1 cellular context compared by ENCODE assay signal in the genomic region with DNA sequence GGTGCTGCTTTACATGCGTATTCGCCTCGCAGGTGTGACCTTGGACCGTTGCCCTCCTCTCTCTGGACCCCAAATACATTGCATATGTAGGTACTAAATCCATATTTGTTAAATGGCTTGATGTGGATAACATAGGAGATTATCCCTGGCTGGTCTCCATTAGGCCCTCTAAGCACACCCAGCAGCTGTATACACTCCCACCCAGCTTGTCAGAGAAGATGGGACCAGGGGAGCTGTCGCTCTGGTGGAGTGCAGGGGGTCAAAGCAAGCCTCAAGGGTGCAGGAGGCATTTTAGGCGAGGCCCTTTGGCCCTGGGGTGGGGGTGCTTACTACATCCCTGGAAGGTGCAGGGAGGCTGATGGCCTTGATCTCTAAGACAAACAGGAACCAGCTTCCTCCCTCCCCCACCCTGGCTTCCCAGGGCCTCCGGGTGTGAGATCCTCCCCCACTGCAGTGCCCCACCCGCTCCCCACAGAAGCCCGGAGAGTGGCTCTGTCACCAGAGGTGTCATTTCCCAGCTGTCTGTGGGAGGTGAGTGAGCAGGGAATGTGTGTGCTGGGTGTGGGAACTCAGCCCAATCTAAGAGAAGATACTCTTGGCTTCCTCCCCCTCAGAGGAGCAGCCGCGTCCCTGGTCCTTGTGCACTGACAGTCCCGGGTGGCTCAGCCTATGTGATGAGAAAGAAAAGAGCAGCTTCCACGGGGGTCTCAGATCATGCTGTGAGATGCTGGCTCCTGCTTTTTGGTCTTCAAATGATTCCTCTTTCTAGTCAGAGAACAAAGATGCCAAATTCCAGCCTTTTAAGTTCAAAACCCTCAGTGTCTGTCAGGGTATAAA.
TF ChIP-seq lines count a peak whose summit lies in the region.

No MANE protein-coding gene starts in this region.

TF ChIP-seq in K562, 482 proteins besides CTCF, POLR2A, EP300 and RAD21 (continued from another document and continues in another):
- TF ChIP-seq ZNF695 (CRISPR knock-in tag; IDR thresholded peaks at IDR 0.05), result no peak
- TF ChIP-seq, protein P1, sequence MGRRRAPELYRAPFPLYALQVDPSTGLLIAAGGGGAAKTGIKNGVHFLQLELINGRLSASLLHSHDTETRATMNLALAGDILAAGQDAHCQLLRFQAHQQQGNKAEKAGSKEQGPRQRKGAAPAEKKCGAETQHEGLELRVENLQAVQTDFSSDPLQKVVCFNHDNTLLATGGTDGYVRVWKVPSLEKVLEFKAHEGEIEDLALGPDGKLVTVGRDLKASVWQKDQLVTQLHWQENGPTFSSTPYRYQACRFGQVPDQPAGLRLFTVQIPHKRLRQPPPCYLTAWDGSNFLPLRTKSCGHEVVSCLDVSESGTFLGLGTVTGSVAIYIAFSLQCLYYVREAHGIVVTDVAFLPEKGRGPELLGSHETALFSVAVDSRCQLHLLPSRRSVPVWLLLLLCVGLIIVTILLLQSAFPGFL (CRISPR knock-in tag; IDR thresholded peaks at IDR 0.05), result no peak
- TF ChIP-seq SUPT5H (IDR thresholded peaks at IDR 0.05), result no peak
- TF ChIP-seq ZKSCAN3 (CRISPR knock-in tag; IDR thresholded peaks at IDR 0.05), result no peak
- peak; percentile 80 for TF ChIP-seq HDAC2 (IDR thresholded peaks at IDR 0.05)
- TF ChIP-seq NBN (IDR thresholded peaks at IDR 0.05; ENCODE audit: low read depth), result peak; percentile 52; the same call in 1 of the 2 replicates
- TF ChIP-seq CBX3 (IDR thresholded peaks at IDR 0.05; ENCODE audit: borderline replicate concordance in 1 of 2, low read length in 2 of 2), result no peak
- TF ChIP-seq, protein P2, sequence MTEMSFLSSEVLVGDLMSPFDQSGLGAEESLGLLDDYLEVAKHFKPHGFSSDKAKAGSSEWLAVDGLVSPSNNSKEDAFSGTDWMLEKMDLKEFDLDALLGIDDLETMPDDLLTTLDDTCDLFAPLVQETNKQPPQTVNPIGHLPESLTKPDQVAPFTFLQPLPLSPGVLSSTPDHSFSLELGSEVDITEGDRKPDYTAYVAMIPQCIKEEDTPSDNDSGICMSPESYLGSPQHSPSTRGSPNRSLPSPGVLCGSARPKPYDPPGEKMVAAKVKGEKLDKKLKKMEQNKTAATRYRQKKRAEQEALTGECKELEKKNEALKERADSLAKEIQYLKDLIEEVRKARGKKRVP (CRISPR knock-in tag; IDR thresholded peaks at IDR 0.05), result no peak
- TF ChIP-seq, protein P3, sequence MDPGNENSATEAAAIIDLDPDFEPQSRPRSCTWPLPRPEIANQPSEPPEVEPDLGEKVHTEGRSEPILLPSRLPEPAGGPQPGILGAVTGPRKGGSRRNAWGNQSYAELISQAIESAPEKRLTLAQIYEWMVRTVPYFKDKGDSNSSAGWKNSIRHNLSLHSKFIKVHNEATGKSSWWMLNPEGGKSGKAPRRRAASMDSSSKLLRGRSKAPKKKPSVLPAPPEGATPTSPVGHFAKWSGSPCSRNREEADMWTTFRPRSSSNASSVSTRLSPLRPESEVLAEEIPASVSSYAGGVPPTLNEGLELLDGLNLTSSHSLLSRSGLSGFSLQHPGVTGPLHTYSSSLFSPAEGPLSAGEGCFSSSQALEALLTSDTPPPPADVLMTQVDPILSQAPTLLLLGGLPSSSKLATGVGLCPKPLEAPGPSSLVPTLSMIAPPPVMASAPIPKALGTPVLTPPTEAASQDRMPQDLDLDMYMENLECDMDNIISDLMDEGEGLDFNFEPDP (CRISPR knock-in tag; IDR thresholded peaks at IDR 0.05), result no peak
- TF ChIP-seq HDAC1 (IDR thresholded peaks at IDR 0.05), result peak in 1 of 2 experiments; percentile 70; a peak in 1 of 4 replicates
- TF ChIP-seq NFATC3 (IDR thresholded peaks at IDR 0.05), result no peak
- no peak for TF ChIP-seq FOXJ3 (CRISPR knock-in tag; IDR thresholded peaks at IDR 0.05)
- no peak for TF ChIP-seq ZNF140 (CRISPR knock-in tag; IDR thresholded peaks at IDR 0.05)
- TF ChIP-seq, protein P4, sequence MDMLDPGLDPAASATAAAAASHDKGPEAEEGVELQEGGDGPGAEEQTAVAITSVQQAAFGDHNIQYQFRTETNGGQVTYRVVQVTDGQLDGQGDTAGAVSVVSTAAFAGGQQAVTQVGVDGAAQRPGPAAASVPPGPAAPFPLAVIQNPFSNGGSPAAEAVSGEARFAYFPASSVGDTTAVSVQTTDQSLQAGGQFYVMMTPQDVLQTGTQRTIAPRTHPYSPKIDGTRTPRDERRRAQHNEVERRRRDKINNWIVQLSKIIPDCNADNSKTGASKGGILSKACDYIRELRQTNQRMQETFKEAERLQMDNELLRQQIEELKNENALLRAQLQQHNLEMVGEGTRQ (CRISPR knock-in tag; IDR thresholded peaks at IDR 0.05), result no peak
- TF ChIP-seq, protein P5, sequence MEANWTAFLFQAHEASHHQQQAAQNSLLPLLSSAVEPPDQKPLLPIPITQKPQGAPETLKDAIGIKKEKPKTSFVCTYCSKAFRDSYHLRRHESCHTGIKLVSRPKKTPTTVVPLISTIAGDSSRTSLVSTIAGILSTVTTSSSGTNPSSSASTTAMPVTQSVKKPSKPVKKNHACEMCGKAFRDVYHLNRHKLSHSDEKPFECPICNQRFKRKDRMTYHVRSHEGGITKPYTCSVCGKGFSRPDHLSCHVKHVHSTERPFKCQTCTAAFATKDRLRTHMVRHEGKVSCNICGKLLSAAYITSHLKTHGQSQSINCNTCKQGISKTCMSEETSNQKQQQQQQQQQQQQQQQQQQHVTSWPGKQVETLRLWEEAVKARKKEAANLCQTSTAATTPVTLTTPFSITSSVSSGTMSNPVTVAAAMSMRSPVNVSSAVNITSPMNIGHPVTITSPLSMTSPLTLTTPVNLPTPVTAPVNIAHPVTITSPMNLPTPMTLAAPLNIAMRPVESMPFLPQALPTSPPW (CRISPR knock-in tag; IDR thresholded peaks at IDR 0.05), result peak; percentile 96
- TF ChIP-seq, protein P6, sequence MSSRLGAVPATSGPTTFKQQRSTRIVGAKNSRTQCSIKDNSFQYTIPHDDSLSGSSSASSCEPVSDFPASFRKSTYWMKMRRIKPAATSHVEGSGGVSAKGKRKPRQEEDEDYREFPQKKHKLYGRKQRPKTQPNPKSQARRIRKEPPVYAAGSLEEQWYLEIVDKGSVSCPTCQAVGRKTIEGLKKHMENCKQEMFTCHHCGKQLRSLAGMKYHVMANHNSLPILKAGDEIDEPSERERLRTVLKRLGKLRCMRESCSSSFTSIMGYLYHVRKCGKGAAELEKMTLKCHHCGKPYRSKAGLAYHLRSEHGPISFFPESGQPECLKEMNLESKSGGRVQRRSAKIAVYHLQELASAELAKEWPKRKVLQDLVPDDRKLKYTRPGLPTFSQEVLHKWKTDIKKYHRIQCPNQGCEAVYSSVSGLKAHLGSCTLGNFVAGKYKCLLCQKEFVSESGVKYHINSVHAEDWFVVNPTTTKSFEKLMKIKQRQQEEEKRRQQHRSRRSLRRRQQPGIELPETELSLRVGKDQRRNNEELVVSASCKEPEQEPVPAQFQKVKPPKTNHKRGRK (tag; IDR thresholded peaks at IDR 0.05), result no peak
- TF ChIP-seq NCOA4 (IDR thresholded peaks at IDR 0.05; ENCODE audit: partially characterized antibody), result no peak
- TF ChIP-seq PRMT5 (CRISPR knock-in tag; IDR thresholded peaks at IDR 0.05), result no peak
- TF ChIP-seq, protein P7, sequence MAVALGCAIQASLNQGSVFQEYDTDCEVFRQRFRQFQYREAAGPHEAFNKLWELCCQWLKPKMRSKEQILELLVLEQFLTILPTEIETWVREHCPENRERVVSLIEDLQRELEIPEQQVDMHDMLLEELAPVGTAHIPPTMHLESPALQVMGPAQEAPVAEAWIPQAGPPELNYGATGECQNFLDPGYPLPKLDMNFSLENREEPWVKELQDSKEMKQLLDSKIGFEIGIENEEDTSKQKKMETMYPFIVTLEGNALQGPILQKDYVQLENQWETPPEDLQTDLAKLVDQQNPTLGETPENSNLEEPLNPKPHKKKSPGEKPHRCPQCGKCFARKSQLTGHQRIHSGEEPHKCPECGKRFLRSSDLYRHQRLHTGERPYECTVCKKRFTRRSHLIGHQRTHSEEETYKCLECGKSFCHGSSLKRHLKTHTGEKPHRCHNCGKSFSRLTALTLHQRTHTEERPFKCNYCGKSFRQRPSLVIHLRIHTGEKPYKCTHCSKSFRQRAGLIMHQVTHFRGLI (CRISPR knock-in tag; IDR thresholded peaks at IDR 0.05), result no peak
- TF ChIP-seq SMARCA5 (IDR thresholded peaks at IDR 0.05), result no peak
- peak; percentile 42; the same call in 1 of the 2 replicates for TF ChIP-seq ZNF766 (CRISPR knock-in tag; conservative IDR thresholded peaks at IDR 0.05)
- TF ChIP-seq NRF1 (conservative IDR thresholded peaks at IDR 0.05 in 1 of 2, IDR thresholded peaks at IDR 0.05 in 1 of 2), result peak in 1 of 2 experiments; percentile 45; a peak in 2 of 4 replicates
- peak; percentile 75 for TF ChIP-seq KLF16 (IDR thresholded peaks at IDR 0.05)
- TF ChIP-seq, protein P8, sequence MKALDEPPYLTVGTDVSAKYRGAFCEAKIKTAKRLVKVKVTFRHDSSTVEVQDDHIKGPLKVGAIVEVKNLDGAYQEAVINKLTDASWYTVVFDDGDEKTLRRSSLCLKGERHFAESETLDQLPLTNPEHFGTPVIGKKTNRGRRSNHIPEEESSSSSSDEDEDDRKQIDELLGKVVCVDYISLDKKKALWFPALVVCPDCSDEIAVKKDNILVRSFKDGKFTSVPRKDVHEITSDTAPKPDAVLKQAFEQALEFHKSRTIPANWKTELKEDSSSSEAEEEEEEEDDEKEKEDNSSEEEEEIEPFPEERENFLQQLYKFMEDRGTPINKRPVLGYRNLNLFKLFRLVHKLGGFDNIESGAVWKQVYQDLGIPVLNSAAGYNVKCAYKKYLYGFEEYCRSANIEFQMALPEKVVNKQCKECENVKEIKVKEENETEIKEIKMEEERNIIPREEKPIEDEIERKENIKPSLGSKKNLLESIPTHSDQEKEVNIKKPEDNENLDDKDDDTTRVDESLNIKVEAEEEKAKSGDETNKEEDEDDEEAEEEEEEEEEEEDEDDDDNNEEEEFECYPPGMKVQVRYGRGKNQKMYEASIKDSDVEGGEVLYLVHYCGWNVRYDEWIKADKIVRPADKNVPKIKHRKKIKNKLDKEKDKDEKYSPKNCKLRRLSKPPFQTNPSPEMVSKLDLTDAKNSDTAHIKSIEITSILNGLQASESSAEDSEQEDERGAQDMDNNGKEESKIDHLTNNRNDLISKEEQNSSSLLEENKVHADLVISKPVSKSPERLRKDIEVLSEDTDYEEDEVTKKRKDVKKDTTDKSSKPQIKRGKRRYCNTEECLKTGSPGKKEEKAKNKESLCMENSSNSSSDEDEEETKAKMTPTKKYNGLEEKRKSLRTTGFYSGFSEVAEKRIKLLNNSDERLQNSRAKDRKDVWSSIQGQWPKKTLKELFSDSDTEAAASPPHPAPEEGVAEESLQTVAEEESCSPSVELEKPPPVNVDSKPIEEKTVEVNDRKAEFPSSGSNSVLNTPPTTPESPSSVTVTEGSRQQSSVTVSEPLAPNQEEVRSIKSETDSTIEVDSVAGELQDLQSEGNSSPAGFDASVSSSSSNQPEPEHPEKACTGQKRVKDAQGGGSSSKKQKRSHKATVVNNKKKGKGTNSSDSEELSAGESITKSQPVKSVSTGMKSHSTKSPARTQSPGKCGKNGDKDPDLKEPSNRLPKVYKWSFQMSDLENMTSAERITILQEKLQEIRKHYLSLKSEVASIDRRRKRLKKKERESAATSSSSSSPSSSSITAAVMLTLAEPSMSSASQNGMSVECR (CRISPR knock-in tag; IDR thresholded peaks at IDR 0.05), result no peak; the same call in 1 of the 2 replicates
- TF ChIP-seq SIX5 (IDR thresholded peaks at IDR 0.05; ENCODE audit: borderline replicate concordance in 1 of 2, insufficient read depth in 1 of 2, low read depth in 1 of 2, low read length in 2 of 2), result no peak
- TF ChIP-seq ZC3H8 (IDR thresholded peaks at IDR 0.05), result no peak
- TF ChIP-seq, protein P9, sequence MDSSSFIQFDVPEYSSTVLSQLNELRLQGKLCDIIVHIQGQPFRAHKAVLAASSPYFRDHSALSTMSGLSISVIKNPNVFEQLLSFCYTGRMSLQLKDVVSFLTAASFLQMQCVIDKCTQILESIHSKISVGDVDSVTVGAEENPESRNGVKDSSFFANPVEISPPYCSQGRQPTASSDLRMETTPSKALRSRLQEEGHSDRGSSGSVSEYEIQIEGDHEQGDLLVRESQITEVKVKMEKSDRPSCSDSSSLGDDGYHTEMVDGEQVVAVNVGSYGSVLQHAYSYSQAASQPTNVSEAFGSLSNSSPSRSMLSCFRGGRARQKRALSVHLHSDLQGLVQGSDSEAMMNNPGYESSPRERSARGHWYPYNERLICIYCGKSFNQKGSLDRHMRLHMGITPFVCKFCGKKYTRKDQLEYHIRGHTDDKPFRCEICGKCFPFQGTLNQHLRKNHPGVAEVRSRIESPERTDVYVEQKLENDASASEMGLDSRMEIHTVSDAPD (CRISPR knock-in tag; IDR thresholded peaks at IDR 0.05), result no peak
- TF ChIP-seq, protein P10, sequence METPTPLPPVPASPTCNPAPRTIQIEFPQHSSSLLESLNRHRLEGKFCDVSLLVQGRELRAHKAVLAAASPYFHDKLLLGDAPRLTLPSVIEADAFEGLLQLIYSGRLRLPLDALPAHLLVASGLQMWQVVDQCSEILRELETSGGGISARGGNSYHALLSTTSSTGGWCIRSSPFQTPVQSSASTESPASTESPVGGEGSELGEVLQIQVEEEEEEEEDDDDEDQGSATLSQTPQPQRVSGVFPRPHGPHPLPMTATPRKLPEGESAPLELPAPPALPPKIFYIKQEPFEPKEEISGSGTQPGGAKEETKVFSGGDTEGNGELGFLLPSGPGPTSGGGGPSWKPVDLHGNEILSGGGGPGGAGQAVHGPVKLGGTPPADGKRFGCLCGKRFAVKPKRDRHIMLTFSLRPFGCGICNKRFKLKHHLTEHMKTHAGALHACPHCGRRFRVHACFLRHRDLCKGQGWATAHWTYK (CRISPR knock-in tag; IDR thresholded peaks at IDR 0.05), result no peak
- no peak for TF ChIP-seq LCOR (CRISPR knock-in tag; IDR thresholded peaks at IDR 0.05)
- no peak for TF ChIP-seq KDM2B (CRISPR knock-in tag; IDR thresholded peaks at IDR 0.05)
- no peak for TF ChIP-seq PHTF2 (CRISPR knock-in tag; IDR thresholded peaks at IDR 0.05)
- TF ChIP-seq HOXB6 (CRISPR knock-in tag; IDR thresholded peaks at IDR 0.05; ENCODE audit: borderline replicate concordance), result no peak
- TF ChIP-seq, protein P11, sequence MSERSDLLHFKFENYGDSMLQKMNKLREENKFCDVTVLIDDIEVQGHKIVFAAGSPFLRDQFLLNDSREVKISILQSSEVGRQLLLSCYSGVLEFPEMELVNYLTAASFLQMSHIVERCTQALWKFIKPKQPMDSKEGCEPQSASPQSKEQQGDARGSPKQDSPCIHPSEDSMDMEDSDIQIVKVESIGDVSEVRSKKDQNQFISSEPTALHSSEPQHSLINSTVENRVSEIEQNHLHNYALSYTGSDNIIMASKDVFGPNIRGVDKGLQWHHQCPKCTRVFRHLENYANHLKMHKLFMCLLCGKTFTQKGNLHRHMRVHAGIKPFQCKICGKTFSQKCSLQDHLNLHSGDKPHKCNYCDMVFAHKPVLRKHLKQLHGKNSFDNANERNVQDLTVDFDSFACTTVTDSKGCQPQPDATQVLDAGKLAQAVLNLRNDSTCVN (CRISPR knock-in tag; IDR thresholded peaks at IDR 0.05), result no peak
- no peak for TF ChIP-seq SRSF3 (IDR thresholded peaks at IDR 0.05; ENCODE audit: insufficient read depth, low read length)
- TF ChIP-seq ZNF699 (CRISPR knock-in tag; IDR thresholded peaks at IDR 0.05; ENCODE audit: insufficient replicate concordance), result no peak
- TF ChIP-seq HSF4 (CRISPR knock-in tag; IDR thresholded peaks at IDR 0.05; ENCODE audit: borderline replicate concordance), result no peak
- TF ChIP-seq ADNP (tag; IDR thresholded peaks at IDR 0.05), result no peak
- no peak for TF ChIP-seq SMAD2 (IDR thresholded peaks at IDR 0.05; ENCODE audit: low read depth, low read length)
- no peak for TF ChIP-seq NFE2L1 (tag; IDR thresholded peaks at IDR 0.05; ENCODE audit: borderline replicate concordance, low read depth)
- no peak for TF ChIP-seq HNRNPH1 (optimal IDR thresholded peaks at IDR 0.05; ENCODE audit: low read depth, low read length)
- TF ChIP-seq ERF (CRISPR knock-in tag; IDR thresholded peaks at IDR 0.05), result no peak
